ENCODE assay signal across 8 cellular contexts in genomic region chr11:110092577-110093406, GRCh38. TPM values are rescaled to one million over a fixed set of nuclear protein-coding genes. Genes with fewer than 3 reads are reported as not detected.
DNase-seq lines count a peak whose midpoint lies in the region; ATAC-seq and TF ChIP-seq lines count a peak whose summit lies in the region.

Gene ZC3H12C (plus strand): TSS chr11:110093392. CDS start chr11:110093412, 20 bp downstream.

- no peaks in the 10 kb centered on the region for H3K9me2 ChIP-seq in PC-9 (ENCODE audit: insufficient read depth)

- peak within 1 kb of the TSS in 1 of 3 donors; percentile 78 for H3K27ac Mint-ChIP-seq in IgD-negative memory B cell

- no TSS peak for BruUV-seq in PC-9 (replicated peaks; lab: Mats Ljungman, UMichigan)

- H3K9me3 ChIP-seq in PC-9 (ENCODE audit: insufficient read depth, low read depth) (no peaks in the 10 kb centered on the region; the same call in 1 of the 2 replicates), parathyroid adenoma (ENCODE audit: control insufficient read depth, low read length) (no peaks in the 10 kb centered on the region)

- CTCF ChIA-PET in PC-9 (lab: Charles Lee), result interaction anchor here (0.6 to 0.7 kb wide), 3 partner anchors 151 to 254 kb away, joined by 4 to 5 read pairs (median 5); no protein-coding TSS in a partner anchor

- H3K4me2 ChIP-seq in PC-9 (peak within 1 kb of the TSS; percentile 84), parathyroid adenoma (ENCODE audit: low read length) (peak within 1 kb of the TSS; percentile 39)

- peaks cover 0 to 2% (median 0%) of the 10 kb centered on the region in 3 donors for H3K9me3 Mint-ChIP-seq in IgD-negative memory B cell

- H3K36me3 ChIP-seq in PC-9 (ENCODE audit: low read depth), result no peaks in the 10 kb centered on the region
- H3K36me3 ChIP-seq in parathyroid adenoma (ENCODE audit: control insufficient read depth, insufficient read depth, low read length), result no peaks in the 10 kb centered on the region

- peaks cover 52% of the 10 kb centered on the region for H3K79me2 ChIP-seq in PC-9 (ENCODE audit: low read depth)
- peaks cover 7% of the 10 kb centered on the region for H3K79me2 ChIP-seq in parathyroid adenoma

- peak; percentile 68 for DNase-seq in GM04504 (ENCODE audit: low read depth)
- DNase-seq in PC-9, result peak; percentile 89
- DNase-seq in amniotic epithelial cell (ENCODE audit: low read depth), result peak; percentile 90
- peak; percentile 85 for DNase-seq in left cardiac atrium
- DNase-seq in activated gamma-delta T cell (lab: John Stamatoyannopoulos, UW), result no peak

- H3K4me3 Mint-ChIP-seq in IgD-negative memory B cell, result peak within 1 kb of the TSS; percentile 68 to 91 (median 86)

- POLR2A ChIA-PET in PC-9 (lab: Charles Lee; ENCODE audit: unreplicated experiment), result interaction anchor here (0.7 kb wide), 1 partner anchor 153 kb away, joined by 6 read pairs; no protein-coding TSS in a partner anchor

- H3K36me3 Mint-ChIP-seq in IgD-negative memory B cell, result no peaks in the 10 kb centered on the region

- H3F3A ChIP-seq in PC-9 (ENCODE audit: insufficient read depth, low read depth), result peaks cover 7% of the 10 kb centered on the region; the same call in 1 of the 2 replicates

- no peak within 1 kb of the TSS for H3K9ac ChIP-seq in parathyroid adenoma

- H4K20me1 ChIP-seq in PC-9 (ENCODE audit: insufficient read depth), result peaks cover 3% of the 10 kb centered on the region; the same call in 1 of the 2 replicates

- ATAC-seq in GM21723 (IDR thresholded peaks at IDR 0.05; ENCODE audit: unreplicated experiment) (peak; percentile 66), left cardiac atrium (peak; percentile 85 to 94)

- H3K27ac ChIP-seq in PC-9 (peak within 1 kb of the TSS; percentile 77), parathyroid adenoma (peak within 1 kb of the TSS; percentile 87)

- H2AFZ ChIP-seq in PC-9 (peak within 1 kb of the TSS; percentile 98), parathyroid adenoma (peak within 1 kb of the TSS; percentile 84)

- peaks cover 5 to 12% (median 9%) of the 10 kb centered on the region in 3 donors for H3K4me1 Mint-ChIP-seq in IgD-negative memory B cell

- H3K4me1 ChIP-seq in PC-9 (replicated peaks; ENCODE audit: insufficient read depth), result peaks cover 53% of the 10 kb centered on the region
- peaks cover 3% of the 10 kb centered on the region for H3K4me1 ChIP-seq in parathyroid adenoma

- H3K4me3 ChIP-seq in PC-9, result peak within 1 kb of the TSS; percentile 82
- peak within 1 kb of the TSS; percentile 59 for H3K4me3 ChIP-seq in parathyroid adenoma (ENCODE audit: low read depth, low read length)

- intact Hi-C loops in PC-9 (cut with micrococcal nuclease; ENCODE audit: unreplicated experiment) (loop anchor here (1.0 to 10.0 kb wide), 6 partner anchors 104 to 1345 kb away; partner anchors contain the start of gene RDX), left cardiac atrium (cut with DNase I) (loop anchor here in 1 of 2 donors (2.0 kb wide), 1 partner anchor 146 kb away; no protein-coding TSS in a partner anchor)

- peaks cover 43% of the 10 kb centered on the region for H3K27me3 Mint-ChIP-seq in IgD-negative memory B cell

- H3K27me3 ChIP-seq in PC-9 (ENCODE audit: insufficient read depth, low read depth) (no peaks in the 10 kb centered on the region), parathyroid adenoma (ENCODE audit: control insufficient read depth, insufficient read depth, low read length) (no peaks in the 10 kb centered on the region)

- peak; percentile 24; the same call in 1 of the 2 replicates for TF ChIP-seq CTCF in PC-9 (conservative IDR thresholded peaks at IDR 0.05)
- TF ChIP-seq CTCF in parathyroid adenoma (IDR thresholded peaks at IDR 0.05), result no peak

RNA-seq across cellular contexts. Expression of gene ZC3H12C, which starts in this region (rescaled TPM):
- polyA plus RNA-seq in IgD-negative memory B cell, result not detected
- 9.3 and 12.4 TPM in 2 replicates for total RNA-seq in PC-9 (2021)
- total RNA-seq in left cardiac atrium, result 10 to 100 TPM; 12.5 to 18.7 TPM
